In the genomic region with DNA sequence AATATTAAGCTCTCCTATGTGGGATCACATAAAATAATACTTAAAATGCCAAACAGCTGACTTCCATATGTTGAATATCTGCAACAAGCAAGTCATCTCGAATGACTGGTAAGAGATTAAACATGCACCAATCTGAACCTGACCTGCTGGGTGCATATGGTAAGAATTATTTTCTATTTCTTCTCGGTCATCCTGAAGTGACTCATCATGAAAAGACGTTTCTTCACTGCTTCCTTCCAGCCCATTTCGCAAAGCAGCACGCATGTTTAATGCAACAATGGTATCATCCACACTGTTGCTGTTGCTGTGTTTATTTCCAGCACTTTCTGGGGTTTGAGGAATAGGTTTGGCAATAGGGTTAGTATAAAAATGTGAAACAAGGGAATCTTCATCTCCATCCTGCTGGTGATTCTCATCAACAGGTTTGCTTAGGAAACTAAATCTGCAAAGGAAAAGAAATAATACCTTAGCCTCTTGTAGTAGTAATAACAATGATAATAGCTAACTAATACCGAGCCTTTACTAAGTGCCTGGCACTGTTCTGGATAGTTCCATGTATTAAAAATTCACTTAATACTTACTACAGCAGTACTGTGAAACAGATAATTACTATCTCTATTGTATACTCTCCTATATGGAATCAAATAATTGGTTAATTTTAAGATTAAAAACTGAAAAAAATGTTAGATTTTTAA, we compare ENCODE assay signal across 1 cellular context.
A peak's percentile ranks its signal among the peaks of the same experiment; 100 is the strongest.
TF ChIP-seq lines count a peak whose summit lies in the region.

No MANE protein-coding gene starts in this region.

TF ChIP-seq in IMR-90, 13 proteins besides CTCF, POLR2A, EP300 and RAD21 (continued from another document):
- TF ChIP-seq, protein P1, sequence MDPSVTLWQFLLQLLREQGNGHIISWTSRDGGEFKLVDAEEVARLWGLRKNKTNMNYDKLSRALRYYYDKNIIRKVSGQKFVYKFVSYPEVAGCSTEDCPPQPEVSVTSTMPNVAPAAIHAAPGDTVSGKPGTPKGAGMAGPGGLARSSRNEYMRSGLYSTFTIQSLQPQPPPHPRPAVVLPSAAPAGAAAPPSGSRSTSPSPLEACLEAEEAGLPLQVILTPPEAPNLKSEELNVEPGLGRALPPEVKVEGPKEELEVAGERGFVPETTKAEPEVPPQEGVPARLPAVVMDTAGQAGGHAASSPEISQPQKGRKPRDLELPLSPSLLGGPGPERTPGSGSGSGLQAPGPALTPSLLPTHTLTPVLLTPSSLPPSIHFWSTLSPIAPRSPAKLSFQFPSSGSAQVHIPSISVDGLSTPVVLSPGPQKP (IDR thresholded peaks at IDR 0.05; ENCODE audit: borderline replicate concordance, low read depth, low read length): no peak
- TF ChIP-seq MXI1 (IDR thresholded peaks at IDR 0.05; ENCODE audit: borderline replicate concordance, low read depth, low read length) (no peak), CHD1 (IDR thresholded peaks at IDR 0.05; ENCODE audit: low read depth, low read length) (no peak), NFE2L2 (IDR thresholded peaks at IDR 0.05; ENCODE audit: low read depth, low read length) (peak; percentile 82; the same call in 1 of the 2 replicates), RFX5 (IDR thresholded peaks at IDR 0.05; ENCODE audit: low read depth, low read length) (no peak), MAZ (IDR thresholded peaks at IDR 0.05; ENCODE audit: borderline replicate concordance, low read depth, low read length) (no peak), USF2 (IDR thresholded peaks at IDR 0.05; ENCODE audit: low read depth, low read length) (no peak), BHLHE40 (IDR thresholded peaks at IDR 0.05; ENCODE audit: low read depth, low read length) (peak; percentile 98), SMC3 (IDR thresholded peaks at IDR 0.05; ENCODE audit: low read depth, low read length) (no peak), CEBPB (IDR thresholded peaks at IDR 0.05; ENCODE audit: low read depth, low read length) (peak; percentile 99)
